8 cellular contexts compared by ENCODE assay signal in genomic region chr3:177041021-177041729, GRCh38.
DNase-seq lines count a peak whose midpoint lies in the region; ATAC-seq and TF ChIP-seq lines count a peak whose summit lies in the region.

No MANE protein-coding gene starts in this region.

- no peak overlapping the region for H3K4me3 Mint-ChIP-seq in central memory CD8-positive, alpha-beta T cell

- in situ Hi-C loops in brain microvascular endothelial cell (cut with HindIII; ENCODE audit: low pct_ligation_motif_present, low sequenced_read_pairs): no loop called here

- TF ChIP-seq CTCF in brain microvascular endothelial cell (IDR thresholded peaks at IDR 0.05; ENCODE audit: low read depth, low read length, missing control alignments): no peak
- TF ChIP-seq CTCF in ascending aorta (IDR thresholded peaks at IDR 0.05): no peak

- no peaks in the 10 kb centered on the region for H3K27me3 ChIP-seq in brain microvascular endothelial cell (replicated peaks)
- H3K27me3 ChIP-seq in ascending aorta: no peaks in the 10 kb centered on the region

- ATAC-seq in HG02870 (IDR thresholded peaks at IDR 0.05; ENCODE audit: unreplicated experiment): peak; percentile 2
- no peak for ATAC-seq in central memory CD8-positive, alpha-beta T cell (replicated peaks; ENCODE audit: extremely low read depth, poor library complexity, severe bottlenecking)
- no peak for ATAC-seq in GM18858 (IDR thresholded peaks at IDR 0.05; ENCODE audit: unreplicated experiment)
- ATAC-seq in HG02938 (IDR thresholded peaks at IDR 0.05; ENCODE audit: unreplicated experiment): no peak

- no peaks in the 10 kb centered on the region for H3K9me3 ChIP-seq in ascending aorta

- no peaks in the 10 kb centered on the region for H3K27me3 Mint-ChIP-seq in central memory CD8-positive, alpha-beta T cell

- H3K4me1 Mint-ChIP-seq in central memory CD8-positive, alpha-beta T cell: peaks cover 22% of the 10 kb centered on the region

- intact Hi-C loops in ascending aorta (cut with DNase I): no loop called here

- H3K4me3 ChIP-seq in brain microvascular endothelial cell (ENCODE audit: low read depth, low read length): no peak overlapping the region
- H3K4me3 ChIP-seq in ascending aorta: no peak overlapping the region

- H3K36me3 ChIP-seq in brain microvascular endothelial cell (replicated peaks): peaks cover 40% of the 10 kb centered on the region
- peaks cover 16 to 35% of the 10 kb centered on the region in 2 donors for H3K36me3 ChIP-seq in ascending aorta

- H3K27ac ChIP-seq in brain microvascular endothelial cell (no peak overlapping the region), ascending aorta (peak overlapping the region in 1 of 2 donors; percentile 54)

- peaks cover 28% of the 10 kb centered on the region for H3K36me3 Mint-ChIP-seq in central memory CD8-positive, alpha-beta T cell (ENCODE audit: insufficient read depth)

- H3K27ac Mint-ChIP-seq in central memory CD8-positive, alpha-beta T cell (ENCODE audit: low read depth): peak overlapping the region; percentile 68

- H3K9me3 Mint-ChIP-seq in central memory CD8-positive, alpha-beta T cell: no peaks in the 10 kb centered on the region

- H3K4me1 ChIP-seq in ascending aorta: peaks cover 0 to 14% of the 10 kb centered on the region in 2 donors

- DNase-seq in Ammon's horn (ENCODE audit: low spot score): peak; percentile 72
- DNase-seq in central memory CD8-positive, alpha-beta T cell (ENCODE audit: low spot score in 2 of 2): no peak
- peak; percentile 58 for DNase-seq in midbrain (lab: John Stamatoyannopoulos, UW)
- DNase-seq in brain microvascular endothelial cell: no peak
- DNase-seq in ascending aorta (ENCODE audit: low spot score in 2 of 2): no peak

Comparison
In these comparisons a context has a peak if more than half of its experiments do, and no peak if none do; other contexts are left out.
1. DNase-seq: peak in Ammon's horn (single experiment) and midbrain (single experiment); none in central memory CD8-positive, alpha-beta T cell (0 of 2), brain microvascular endothelial cell (single experiment) and ascending aorta (0 of 2).